In the genomic region with DNA sequence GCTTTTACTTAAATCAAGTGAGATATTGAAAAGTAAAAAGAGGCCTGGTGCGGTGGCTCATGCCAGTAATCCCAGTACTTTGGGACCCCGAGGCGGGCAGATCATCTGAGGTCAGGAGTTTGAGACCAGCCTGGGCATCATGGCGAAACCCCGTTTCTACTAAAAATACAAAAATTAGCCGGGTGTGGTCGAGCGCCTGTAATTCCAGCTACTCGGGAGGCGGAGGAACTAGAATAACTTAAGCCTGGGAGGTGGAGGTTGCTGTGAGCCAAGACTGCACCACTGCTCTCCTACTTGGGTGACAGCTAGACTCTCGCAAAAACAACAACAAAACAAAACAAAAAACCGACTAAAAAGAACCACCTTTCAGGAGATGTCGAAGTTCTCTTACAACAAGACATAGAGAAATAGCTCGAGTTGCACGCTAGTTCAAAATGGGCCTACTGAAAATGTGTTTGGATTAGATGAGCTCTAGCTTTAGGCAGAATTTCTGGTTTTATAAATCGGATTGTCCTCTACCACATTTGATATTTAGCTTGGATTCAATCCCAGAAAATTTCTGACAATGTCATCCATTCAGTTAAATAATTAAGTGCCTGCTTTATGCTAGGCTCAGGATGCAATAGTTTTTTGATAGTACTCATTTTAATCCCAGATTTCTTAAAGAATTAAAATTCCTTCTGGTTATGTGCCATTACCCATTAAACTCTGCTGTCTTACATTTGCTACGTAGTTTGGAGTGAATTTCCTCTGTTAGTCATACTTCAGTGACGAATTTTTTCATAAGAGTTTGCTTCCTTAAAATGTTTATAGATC, we compare ENCODE assay signal across 9 cellular contexts. TPM values are rescaled to one million over a fixed set of nuclear protein-coding genes. Genes with fewer than 3 reads are reported as not detected.
DNase-seq lines count a peak whose midpoint lies in the region; ATAC-seq, FAIRE-seq and TF ChIP-seq lines count a peak whose summit lies in the region.
"Had no signal": no experiment of that assay in that cellular context is flagged by ENCODE, and none has a peak within 500 bp of the region (broad histone marks: within the 10 kb centered on the region; RNA-seq: fewer than 3 reads in every experiment).

No MANE protein-coding gene starts in this region.

- peaks cover 21 to 29% (median 28%) of the 10 kb centered on the region in 3 donors for H3K4me1 Mint-ChIP-seq in CD8-positive, alpha-beta memory T cell

- H3K4me1 ChIP-seq in CD8-positive, alpha-beta memory T cell (ENCODE audit: insufficient read depth, low read length): peaks cover 17% of the 10 kb centered on the region
- H3K4me1 ChIP-seq in esophagus muscularis mucosa (peaks cover 15 to 35% (median 25%) of the 10 kb centered on the region in 4 donors), sigmoid colon (peaks cover 0 to 20% (median 17%) of the 10 kb centered on the region in 4 donors)

- H3K27me3 ChIP-seq in CD8-positive, alpha-beta memory T cell (ENCODE audit: insufficient read depth, low read length, poor library complexity, severe bottlenecking): no peaks in the 10 kb centered on the region
- H3K27me3 ChIP-seq in esophagus muscularis mucosa (no peaks in the 10 kb centered on the region), sigmoid colon (no peaks in the 10 kb centered on the region)

- no peaks in the 10 kb centered on the region for H3K9me3 Mint-ChIP-seq in CD8-positive, alpha-beta memory T cell

- 55% methylated on average over 18 of the region's 18 CpGs for WGBS in esophagus muscularis mucosa
- WGBS in sigmoid colon, 2 donors: 79 to 82% methylated on average over 18 of the region's 18 CpGs

- no peak overlapping the region for H3K4me3 ChIP-seq in CD8-positive, alpha-beta memory T cell (ENCODE audit: low read length)
- H3K4me3 ChIP-seq in esophagus muscularis mucosa (no peak overlapping the region), sigmoid colon (no peak overlapping the region)

- no peak for TF ChIP-seq CTCF in RWPE1 (conservative IDR thresholded peaks at IDR 0.05; ENCODE audit: low read depth)
- no peak for TF ChIP-seq CTCF in esophagus muscularis mucosa (IDR thresholded peaks at IDR 0.05)
- TF ChIP-seq CTCF in sigmoid colon (IDR thresholded peaks at IDR 0.05): no peak

- no peak for ATAC-seq in GM19397 (IDR thresholded peaks at IDR 0.05; ENCODE audit: unreplicated experiment)
- no peak for ATAC-seq in HG03354 (IDR thresholded peaks at IDR 0.05; ENCODE audit: poor library complexity, severe bottlenecking, unreplicated experiment)

- H3K9me3 ChIP-seq in CD8-positive, alpha-beta memory T cell (ENCODE audit: low read length): no peaks in the 10 kb centered on the region
- no peaks in the 10 kb centered on the region for H3K9me3 ChIP-seq in esophagus muscularis mucosa
- no peaks in the 10 kb centered on the region for H3K9me3 ChIP-seq in sigmoid colon

- TF ChIP-seq EP300 in esophagus muscularis mucosa (IDR thresholded peaks at IDR 0.05) (no peak), sigmoid colon (IDR thresholded peaks at IDR 0.05) (no peak)

- H3K27me3 Mint-ChIP-seq in CD8-positive, alpha-beta memory T cell: peaks cover 0 to 7% of the 10 kb centered on the region in 2 donors

- intact Hi-C loops in esophagus muscularis mucosa (cut with DNase I) (no loop called here), sigmoid colon (cut with DNase I) (no loop called here)

- POLR2A ChIA-PET in CD8-positive, alpha-beta memory T cell (lab: Charles Lee): no interaction called here
- POLR2A ChIA-PET in RWPE1 (lab: Yijun Ruan, JAX; ENCODE audit: low non-redundant PET): interaction anchor here (0.5 kb wide), 1 partner anchor 156 kb away, joined by 4 read pairs; no protein-coding TSS in a partner anchor

- TF ChIP-seq POLR2A in esophagus muscularis mucosa (IDR thresholded peaks at IDR 0.05; ENCODE audit: low read depth) (no peak), sigmoid colon (IDR thresholded peaks at IDR 0.05) (no peak)

- DNase-seq in CD8-positive, alpha-beta memory T cell: no peak
- no peak for DNase-seq in RWPE1 (ENCODE audit: low spot score)
- no peak for DNase-seq in esophagus muscularis mucosa (ENCODE audit: extremely low spot score)
- no peak for DNase-seq in sigmoid colon
- DNase-seq in GM19239 (ENCODE audit: insufficient read length, low spot score): no peak
- DNase-seq: NCI-H345 had no signal

- no peak overlapping the region for H3K27ac ChIP-seq in CD8-positive, alpha-beta memory T cell (ENCODE audit: low read depth, low read length)
- peak overlapping the region; percentile 63 for H3K27ac ChIP-seq in RWPE1
- peak overlapping the region; percentile 95 to 99 (median 96) for H3K27ac ChIP-seq in esophagus muscularis mucosa (replicated peaks in 1 of 4)
- peak overlapping the region in 3 of 4 donors; percentile 18 to 96 (median 95) for H3K27ac ChIP-seq in sigmoid colon

- CTCF ChIA-PET in CD8-positive, alpha-beta memory T cell (lab: Charles Lee): interaction anchor here (0.8 kb wide), 1 partner anchor 43 kb away, joined by 3 read pairs; no protein-coding TSS in a partner anchor
- CTCF ChIA-PET in RWPE1 (lab: Yijun Ruan, JAX): interaction anchor here (0.7 kb wide), 1 partner anchor 70 kb away, joined by 3 read pairs; no protein-coding TSS in a partner anchor

- peaks cover 0 to 26% (median 7%) of the 10 kb centered on the region in 3 donors for H3K36me3 Mint-ChIP-seq in CD8-positive, alpha-beta memory T cell

- no peaks in the 10 kb centered on the region for H3K36me3 ChIP-seq in CD8-positive, alpha-beta memory T cell (ENCODE audit: insufficient read depth, low read length)
- H3K36me3 ChIP-seq in esophagus muscularis mucosa (no peaks in the 10 kb centered on the region), sigmoid colon (no peaks in the 10 kb centered on the region)

- no peak for FAIRE-seq in GM19239 (lab: Jason Lieb, UNC)
- FAIRE-seq: GM12891 had no signal

- peak overlapping the region in 6 of 8 donors; percentile 36 to 99 (median 84) for H3K27ac Mint-ChIP-seq in CD8-positive, alpha-beta memory T cell

- peak overlapping the region in 6 of 7 donors; percentile 47 to 98 (median 86) for H3K4me3 Mint-ChIP-seq in CD8-positive, alpha-beta memory T cell

RNA-seq across cellular contexts. Expression of a gene that starts 1.9 kb away (rescaled TPM):
- total RNA-seq in CD8-positive, alpha-beta memory T cell: 10 to 100 TPM; 27.8 to 30.9 TPM
- 25.6 TPM for polyA plus RNA-seq in CD8-positive, alpha-beta memory T cell
- total RNA-seq in esophagus muscularis mucosa (10 to 100 TPM; 14.5 to 38.3 (median 20.6) TPM), sigmoid colon (10 to 100 TPM; 15.2 to 22.1 (median 15.8) TPM)
- 10 to 100 TPM in 1 of 3 donors, 1 to 10 TPM in 2; 6.0 to 17.0 (median 6.9) TPM for polyA plus RNA-seq in sigmoid colon
